14 cellular contexts compared by ENCODE assay signal in genomic region chr22:29938285-29938693, GRCh38. TPM values are rescaled to one million over a fixed set of nuclear protein-coding genes. Genes with fewer than 3 reads are reported as not detected.
DNase-seq lines count a peak whose midpoint lies in the region; ATAC-seq and TF ChIP-seq lines count a peak whose summit lies in the region.
"Had no signal": no experiment of that assay in that cellular context is flagged by ENCODE, and none has a peak within 500 bp of the region (broad histone marks: within the 10 kb centered on the region; RNA-seq: fewer than 3 reads in every experiment).

No MANE protein-coding gene starts in this region.

- no peak overlapping the region for H3K4me2 ChIP-seq in osteoblast (ENCODE audit: insufficient read depth, low read length)
- H3K4me2 ChIP-seq: hepatocyte had no signal

- peaks cover 40% of the 10 kb centered on the region for H4K20me1 ChIP-seq in osteoblast (ENCODE audit: insufficient read depth, low read length)

- H3K9me3 ChIP-seq in osteoblast (ENCODE audit: low read depth, low read length) (no peaks in the 10 kb centered on the region), spleen (peaks cover 0 to 14% (median 8%) of the 10 kb centered on the region in 8 donors)
- H3K9me3 ChIP-seq: prostate gland had no signal

- H3K27me3 ChIP-seq in osteoblast (ENCODE audit: insufficient read depth, low read length): no peaks in the 10 kb centered on the region
- no peaks in the 10 kb centered on the region for H3K27me3 ChIP-seq in spleen (replicated peaks in 1 of 7)
- H3K27me3 ChIP-seq: hepatocyte had no signal

- H3K4me3 ChIP-seq in osteoblast (ENCODE audit: insufficient read depth, low read length) (no peak overlapping the region), spleen (no peak overlapping the region)
- H3K4me3 ChIP-seq: hepatocyte, prostate gland had no signal

- peaks cover 66% of the 10 kb centered on the region for H3K79me2 ChIP-seq in osteoblast (ENCODE audit: insufficient read depth, low read length)

- H3K4me1 ChIP-seq in osteoblast (ENCODE audit: insufficient read depth, low read length): no peaks in the 10 kb centered on the region
- peaks cover 7 to 60% (median 44%) of the 10 kb centered on the region in 6 donors for H3K4me1 ChIP-seq in spleen

- no peak overlapping the region for H2AFZ ChIP-seq in osteoblast (ENCODE audit: low read length)
- H2AFZ ChIP-seq: hepatocyte had no signal

- H3K36me3 ChIP-seq in osteoblast (ENCODE audit: insufficient read depth, low read length) (no peaks in the 10 kb centered on the region), spleen (no peaks in the 10 kb centered on the region)
- H3K36me3 ChIP-seq: prostate gland had no signal

- intact Hi-C loops in spleen (cut with DNase I; ENCODE audit: low total_unique reads): no loop called here

- 70 to 77% (median 71%) methylated on average over 5 of the region's 5 CpGs for WGBS in spleen, 5 donors

- H3K27ac ChIP-seq in osteoblast (ENCODE audit: low read depth, low read length) (no peak overlapping the region), spleen (no peak overlapping the region)
- H3K27ac ChIP-seq: hepatocyte, prostate gland had no signal

- DNase-seq in activated T-cell treated with anti-CD3 and anti-CD28 coated beads for 48 hours (ENCODE audit: low read depth): peak; percentile 2
- DNase-seq in activated T-cell treated with anti-CD3 and anti-CD28 coated beads, Interleukin-2, amount 50 U/mL, for 1 hour: no peak
- peak; percentile 46 for DNase-seq in osteoblast (ENCODE audit: insufficient read length, low spot score, missing footprints)
- DNase-seq in MV-4-11 (lab: John Stamatoyannopoulos, UW): no peak
- DNase-seq in activated gamma-delta T cell (lab: John Stamatoyannopoulos, UW): no peak
- no peak for DNase-seq in spleen
- DNase-seq: DMS53, KBM-7, mesendoderm, NCI-H2081 had no signal

- TF ChIP-seq CTCF in osteoblast (IDR thresholded peaks at IDR 0.05; ENCODE audit: extremely low read depth, low read depth, low read length) (no peak), spleen (IDR thresholded peaks at IDR 0.05 in 8 of 11, conservative IDR thresholded peaks at IDR 0.05 in 3 of 11) (no peak)

- TF ChIP-seq POLR2A in spleen (IDR thresholded peaks at IDR 0.05): no peak

- ATAC-seq in GM21390 (IDR thresholded peaks at IDR 0.05; ENCODE audit: unreplicated experiment) (peak; percentile 57), HG03378 (IDR thresholded peaks at IDR 0.05; ENCODE audit: unreplicated experiment) (peak; percentile 60)

RNA-seq across cellular contexts. Expression of gene MTMR3, which starts 55.3 kb away (rescaled TPM):
- total RNA-seq in osteoblast: 36.5 and 36.9 TPM in 2 replicates
- total RNA-seq in spleen: 100 to 1,000 TPM in 3 of 7 donors, 10 to 100 TPM in 4; 65.7 to 137 (median 87.9) TPM
- polyA plus RNA-seq in spleen: 10 to 100 TPM in 1 of 3 donors, 1 to 10 TPM in 2; 5.3 to 13.0 (median 6.7) TPM

Comparison
In these comparisons a context has a peak if more than half of its experiments do, and no peak if none do; other contexts are left out.
1. DNase-seq: peak in activated T-cell treated with anti-CD3 and anti-CD28 coated beads for 48 hours (single experiment) and osteoblast (single experiment); none in activated T-cell treated with anti-CD3 and anti-CD28 coated beads, Interleukin-2, amount 50 U/mL, for 1 hour (single experiment), MV-4-11 (single experiment), activated gamma-delta T cell (single experiment) and spleen (single experiment).